Comparison of ENCODE assay signal across 10 cellular contexts in genomic region chr1:217133958-217134856, GRCh38.
DNase-seq lines count a peak whose midpoint lies in the region; ATAC-seq, FAIRE-seq and TF ChIP-seq lines count a peak whose summit lies in the region.
"Had no signal": no experiment of that assay in that cellular context is flagged by ENCODE, and none has a peak within 500 bp of the region (broad histone marks: within the 10 kb centered on the region; RNA-seq: fewer than 3 reads in every experiment).

No MANE protein-coding gene starts in this region.

- no TSS peak for BruUV-seq in HepG2 (replicated peaks; lab: Mats Ljungman, UMichigan)

- H3K4me3 ChIP-seq in GM23338 (peak overlapping the region; percentile 86), iPS DF 6.9 (ENCODE audit: low read length) (peak overlapping the region; percentile 50; the same call in 1 of the 2 replicates), sigmoid colon (peak overlapping the region in 3 of 4 donors; percentile 33 to 54 (median 44)), HepG2 (replicated peaks in 1 of 3; ENCODE audit: insufficient read depth in 1 of 3, low read depth in 2 of 3, low read length in 3 of 3) (no peak overlapping the region)

- no peaks in the 10 kb centered on the region for H3K79me2 ChIP-seq in GM23338 (replicated peaks; ENCODE audit: insufficient read depth)
- H3K79me2 ChIP-seq in HepG2 (ENCODE audit: insufficient read depth, low read length) = no peaks in the 10 kb centered on the region

- no peak for FAIRE-seq in HepG2 (lab: Jason Lieb, UNC)

- H3F3A ChIP-seq in GM23338 (replicated peaks; ENCODE audit: low read depth) = no peaks in the 10 kb centered on the region

- H3K9me3 Mint-ChIP-seq in GM23338 = 0 out of 3 replicates have a peak, but pooled peaks cover 4% of the 10 kb centered on the region
- H3K9me3 Mint-ChIP-seq: IgD-negative memory B cell had no signal

- no peaks in the 10 kb centered on the region for H3K9me3 ChIP-seq in iPS DF 6.9 (ENCODE audit: control insufficient read depth, insufficient read depth, low read length)
- no peaks in the 10 kb centered on the region for H3K9me3 ChIP-seq in sigmoid colon
- no peaks in the 10 kb centered on the region for H3K9me3 ChIP-seq in HepG2 (ENCODE audit: low read length)

- H3K4me1 Mint-ChIP-seq in GM23338 = peaks cover 37% of the 10 kb centered on the region

- H2AFZ ChIP-seq in GM23338 (peak overlapping the region; percentile 100), HepG2 (ENCODE audit: low read length) (no peak overlapping the region)

- POLR2A ChIA-PET in HepG2 (lab: Yijun Ruan, JAX) = no interaction called here

- no peaks in the 10 kb centered on the region for H3K9me2 ChIP-seq in GM23338 (ENCODE audit: insufficient read depth)

- H4K20me1 ChIP-seq in GM23338 (replicated peaks; ENCODE audit: insufficient read depth) = no peaks in the 10 kb centered on the region
- H4K20me1 ChIP-seq in HepG2 (ENCODE audit: insufficient read depth, low read length) = no peaks in the 10 kb centered on the region

- H3K27ac ChIP-seq in GM23338 (ENCODE audit: low read depth) (no peak overlapping the region), iPS DF 6.9 (ENCODE audit: low read length) (no peak overlapping the region), sigmoid colon (peak overlapping the region in 1 of 4 donors; percentile 58), HepG2 (ENCODE audit: extremely low read length, insufficient read depth, low read length) (no peak overlapping the region)

- H3K4me2 ChIP-seq in GM23338 = peak overlapping the region; percentile 98
- H3K4me2 ChIP-seq in HepG2 (ENCODE audit: low read depth, low read length) = no peak overlapping the region

- no peaks in the 10 kb centered on the region for H3K36me3 ChIP-seq in GM23338 (ENCODE audit: insufficient read depth)
- H3K36me3 ChIP-seq in iPS DF 6.9 (ENCODE audit: control insufficient read depth, insufficient read depth, low read length) = no peaks in the 10 kb centered on the region
- no peaks in the 10 kb centered on the region for H3K36me3 ChIP-seq in sigmoid colon
- no peaks in the 10 kb centered on the region for H3K36me3 ChIP-seq in HepG2 (replicated peaks in 1 of 2; ENCODE audit: control insufficient read depth in 1 of 2, insufficient read depth in 2 of 2, low read length in 2 of 2)

- TF ChIP-seq RAD21 in HepG2 (CRISPR knock-in tag; IDR thresholded peaks at IDR 0.05) = no peak

- no peak overlapping the region for H3K9ac ChIP-seq in HepG2 (ENCODE audit: insufficient read depth, low read depth, low read length)

- ATAC-seq in GM23338 (peak; percentile 11), HG03432 (IDR thresholded peaks at IDR 0.05; ENCODE audit: unreplicated experiment) (no peak), HepG2 (no peak; the same call in 2 of the 3 replicates)
- ATAC-seq: naive thymus-derived CD8-positive, alpha-beta T cell had no signal

- no peak for TF ChIP-seq CTCF in GM23338 (conservative IDR thresholded peaks at IDR 0.05; ENCODE audit: low read depth in 2 of 2)
- TF ChIP-seq CTCF in sigmoid colon (IDR thresholded peaks at IDR 0.05) = no peak
- TF ChIP-seq CTCF in HepG2 (CRISPR knock-in tag; IDR thresholded peaks at IDR 0.05) = no peak

- TF ChIP-seq EP300 in sigmoid colon (IDR thresholded peaks at IDR 0.05) = no peak
- TF ChIP-seq EP300 in HepG2 (IDR thresholded peaks at IDR 0.05; ENCODE audit: low read depth in 2 of 2, low read length in 2 of 2) = no peak
- no peak for TF ChIP-seq EP300 in HepG2 (CRISPR knock-in tag; IDR thresholded peaks at IDR 0.05; ENCODE audit: borderline replicate concordance)

- TF ChIP-seq POLR2A in sigmoid colon (IDR thresholded peaks at IDR 0.05) (no peak), HepG2 (IDR thresholded peaks at IDR 0.05; ENCODE audit: insufficient read depth in 1 of 2, low read depth in 2 of 2, low read length in 2 of 2) (no peak)

- CTCF ChIA-PET in HepG2 (lab: Yijun Ruan, JAX; ENCODE audit: low intra/inter-chr PET ratio, low total read pairs) = no interaction called here

- intact Hi-C loops in sigmoid colon (cut with DNase I) = no loop called here
- intact Hi-C loops in HepG2 (cut with micrococcal nuclease; ENCODE audit: unreplicated experiment) = no loop called here

- H3K27me3 Mint-ChIP-seq in GM23338 (ENCODE audit: insufficient read depth, low read depth, poor library complexity) = peaks cover 79% of the 10 kb centered on the region

- in situ Hi-C loops in HepG2 (cut with HindIII; ENCODE audit: extremely low pct_ligation_motif_present, low pct_unique_long_range_greater_than_20kb) = no loop called here

- H3K4me1 ChIP-seq in GM23338 (ENCODE audit: insufficient read depth) = peaks cover 37% of the 10 kb centered on the region
- peaks cover 7% of the 10 kb centered on the region for H3K4me1 ChIP-seq in iPS DF 6.9 (ENCODE audit: control insufficient read depth, insufficient read depth, low read length)
- peaks cover 0 to 38% (median 20%) of the 10 kb centered on the region in 4 donors for H3K4me1 ChIP-seq in sigmoid colon
- no peaks in the 10 kb centered on the region for H3K4me1 ChIP-seq in HepG2 (ENCODE audit: insufficient read depth, low read length)

- H3K36me3 Mint-ChIP-seq in GM23338 (ENCODE audit: low read depth) = no peaks in the 10 kb centered on the region

- no peak overlapping the region for H3K27ac Mint-ChIP-seq in GM23338
- H3K27ac Mint-ChIP-seq: IgD-negative memory B cell; naive thymus-derived CD8-positive, alpha-beta T cell had no signal

- DNase-seq in GM23338 (ENCODE audit: low spot score) (peak; percentile 63), astrocyte of the hippocampus (ENCODE audit: low read depth, low spot score) (peak; percentile 75), iPS DF 6.9 (ENCODE audit: low read depth, low spot score) (no peak), sigmoid colon (no peak), SIG-M5 (lab: John Stamatoyannopoulos, UW) (no peak), HepG2 (ENCODE audit: low spot score) (no peak), UCSD-AML1 (lab: John Stamatoyannopoulos, UW; ENCODE audit: unreplicated experiment) (no peak)
- DNase-seq: naive thymus-derived CD8-positive, alpha-beta T cell had no signal

- H3K4me3 Mint-ChIP-seq in GM23338 = peak overlapping the region; percentile 85

- H3K27me3 ChIP-seq in GM23338 (ENCODE audit: insufficient read depth) = peaks cover 98% of the 10 kb centered on the region
- peaks cover 77% of the 10 kb centered on the region for H3K27me3 ChIP-seq in iPS DF 6.9 (ENCODE audit: control insufficient read depth, insufficient read depth, low read length)
- peaks cover 15 to 66% (median 47%) of the 10 kb centered on the region in 3 donors for H3K27me3 ChIP-seq in sigmoid colon
- H3K27me3 ChIP-seq in HepG2 (ENCODE audit: control insufficient read depth in 1 of 2, insufficient read depth in 2 of 2, low read length in 2 of 2) = peaks cover 3 to 58% of the 10 kb centered on the region in 2 experiments

- no CpG with 5 or more reads among the region's 53 CpGs for WGBS in iPS DF 6.9 (ENCODE audit: insufficient coverage, insufficient read length)
- WGBS in sigmoid colon, 2 donors = 5 to 7% methylated on average over 53 of the region's 53 CpGs
- WGBS in HepG2 (ENCODE audit: low lambda C conversion rate) = 35% methylated on average over 23 of the region's 53 CpGs

TF ChIP-seq in GM23338, 12 proteins besides CTCF, POLR2A, EP300 and RAD21:
- no peak for TF ChIP-seq NANOG (IDR thresholded peaks at IDR 0.05; ENCODE audit: borderline replicate concordance)
- TF ChIP-seq ZNF331 (CRISPR knock-in tag; IDR thresholded peaks at IDR 0.05; ENCODE audit: low read depth) = no peak
- TF ChIP-seq EZH2 (IDR thresholded peaks at IDR 0.05; ENCODE audit: low read depth, unreplicated experiment) = peak; percentile 88
- peak; percentile 77 for TF ChIP-seq EZH2phosphoT487 (IDR thresholded peaks at IDR 0.05; ENCODE audit: unreplicated experiment)

TF ChIP-seq in HepG2, 621 proteins besides CTCF, POLR2A, EP300 and RAD21:
- TF ChIP-seq SRSF1 (optimal IDR thresholded peaks at IDR 0.05; ENCODE audit: low read depth, low read length) (no peak), HCFC1 (IDR thresholded peaks at IDR 0.05; ENCODE audit: low read depth, low read length) (no peak), TFDP1 (CRISPR knock-in tag; IDR thresholded peaks at IDR 0.05; ENCODE audit: borderline replicate concordance) (no peak), JUND (CRISPR knock-in tag; IDR thresholded peaks at IDR 0.05) (no peak), CBX2 (IDR thresholded peaks at IDR 0.05; ENCODE audit: low read depth, low read length) (no peak), CBX2 (CRISPR knock-in tag; IDR thresholded peaks at IDR 0.05; ENCODE audit: low read depth) (no peak), ZNF292 (CRISPR knock-in tag; IDR thresholded peaks at IDR 0.05; ENCODE audit: borderline replicate concordance, low read depth) (no peak), ZHX1 (CRISPR knock-in tag; IDR thresholded peaks at IDR 0.05; ENCODE audit: low read depth) (no peak)

Comparison
In these comparisons a context has a peak if more than half of its experiments do, and no peak if none do; other contexts are left out.
1. DNase-seq: peak in GM23338 (single experiment) and astrocyte of the hippocampus (single experiment); none in iPS DF 6.9 (single experiment), sigmoid colon (single experiment), SIG-M5 (single experiment), HepG2 (single experiment) and UCSD-AML1 (single experiment).
2. H3K4me3 ChIP-seq: peak in GM23338 (single experiment), iPS DF 6.9 (single experiment) and sigmoid colon (3 of 4); none in HepG2 (0 of 3).